ENCODE assay signal across 2 cellular contexts in genomic region chr21:36028127-36029069, GRCh38.
TF ChIP-seq lines count a peak whose summit lies in the region.

No MANE protein-coding gene starts in this region.

TF ChIP-seq in HEK293T, 16 proteins besides CTCF, POLR2A, EP300 and RAD21 (continued from another document):
- no peak for TF ChIP-seq L3MBTL2 (conservative IDR thresholded peaks at IDR 0.05)
- no peak for TF ChIP-seq TARDBP (IDR thresholded peaks at IDR 0.05)
- TF ChIP-seq BHLHE40 (IDR thresholded peaks at IDR 0.05; ENCODE audit: borderline replicate concordance), result no peak
- TF ChIP-seq LEF1 (IDR thresholded peaks at IDR 0.05; ENCODE audit: borderline replicate concordance), result no peak
- TF ChIP-seq FOXM1 (IDR thresholded peaks at IDR 0.05; ENCODE audit: borderline replicate concordance), result no peak
- TF ChIP-seq NFRKB (IDR thresholded peaks at IDR 0.05), result no peak

TF ChIP-seq in K562, 482 proteins besides CTCF, POLR2A, EP300 and RAD21 (continued from another document and continues in another):
- no peak for TF ChIP-seq CEBPZ (IDR thresholded peaks at IDR 0.05; ENCODE audit: borderline replicate concordance, low read depth, low read length)
- TF ChIP-seq BDP1 (IDR thresholded peaks at IDR 0.05; ENCODE audit: insufficient read depth, insufficient read length), result no peak
- no peak for TF ChIP-seq NELFE (IDR thresholded peaks at IDR 0.05; ENCODE audit: insufficient read depth, insufficient read length)
- no peak for TF ChIP-seq CHD7 (IDR thresholded peaks at IDR 0.05; ENCODE audit: low read depth, low read length)
- TF ChIP-seq POLR3A (IDR thresholded peaks at IDR 0.05; ENCODE audit: borderline replicate concordance, extremely low read depth, insufficient read depth, insufficient read length), result no peak
- no peak for TF ChIP-seq BRF2 (IDR thresholded peaks at IDR 0.05; ENCODE audit: borderline replicate concordance, insufficient read depth, insufficient read length)
- no peak for TF ChIP-seq RUNX1 (IDR thresholded peaks at IDR 0.05; ENCODE audit: low read depth)
- no peak for TF ChIP-seq PTRF (tag; IDR thresholded peaks at IDR 0.05)
- TF ChIP-seq POLR2AphosphoS2 (IDR thresholded peaks at IDR 0.05; ENCODE audit: low read length), result no peak
- peak; percentile 25; the same call in 1 of the 2 replicates for TF ChIP-seq TFAP4 (CRISPR knock-in tag; IDR thresholded peaks at IDR 0.05; ENCODE audit: borderline replicate concordance)
- peak; percentile 40; the same call in 1 of the 2 replicates for TF ChIP-seq JUND (IDR thresholded peaks at IDR 0.05; ENCODE audit: borderline replicate concordance, low read depth, low read length)
- TF ChIP-seq JUND (tag; IDR thresholded peaks at IDR 0.05; ENCODE audit: borderline replicate concordance, low read depth, low read length), result no peak
- peak; percentile 62; the same call in 1 of the 2 replicates for TF ChIP-seq CC2D1A (IDR thresholded peaks at IDR 0.05)
- TF ChIP-seq NFATC3 (IDR thresholded peaks at IDR 0.05), result no peak
- TF ChIP-seq RAD51 (IDR thresholded peaks at IDR 0.05; ENCODE audit: borderline replicate concordance, low read depth), result no peak
- no peak for TF ChIP-seq SNAPC5 (CRISPR knock-in tag; IDR thresholded peaks at IDR 0.05)
- no peak for TF ChIP-seq DDX20 (tag; IDR thresholded peaks at IDR 0.05; ENCODE audit: low read depth)
- no peak for TF ChIP-seq ZNF655 (CRISPR knock-in tag; IDR thresholded peaks at IDR 0.05)
- TF ChIP-seq MTA2 (IDR thresholded peaks at IDR 0.05; ENCODE audit: low read depth), result no peak
- no peak for TF ChIP-seq SRSF1 (IDR thresholded peaks at IDR 0.05; ENCODE audit: low read depth, low read length)
- no peak for TF ChIP-seq TAL1 (IDR thresholded peaks at IDR 0.05)
- TF ChIP-seq SIRT6 (IDR thresholded peaks at IDR 0.05; ENCODE audit: low read depth, low read length), result no peak
- TF ChIP-seq ZNF23 (CRISPR knock-in tag; IDR thresholded peaks at IDR 0.05), result no peak
- no peak for TF ChIP-seq ETS2 (tag; IDR thresholded peaks at IDR 0.05; ENCODE audit: borderline replicate concordance, poor library complexity, severe bottlenecking)
- 0 out of 2 replicates have a peak, but pooled peaks have one; percentile 18 for TF ChIP-seq CREM (IDR thresholded peaks at IDR 0.05; ENCODE audit: low read depth)
- TF ChIP-seq HMBOX1 (IDR thresholded peaks at IDR 0.05), result 0 out of 2 replicates have a peak, but pooled peaks have one; percentile 8
- no peak for TF ChIP-seq NFE2L1 (tag; IDR thresholded peaks at IDR 0.05; ENCODE audit: borderline replicate concordance, low read depth)
- no peak for TF ChIP-seq CUX1 (CRISPR knock-in tag; IDR thresholded peaks at IDR 0.05)
- TF ChIP-seq ELF1 (tag; IDR thresholded peaks at IDR 0.05), result no peak
